In genomic region chr7:87627634-87627994, GRCh38 we compare ENCODE assay signal across 8 cellular contexts. TPM values are rescaled to one million over a fixed set of nuclear protein-coding genes. Genes with fewer than 3 reads are reported as not detected.
DNase-seq lines count a peak whose midpoint lies in the region; ATAC-seq, FAIRE-seq and TF ChIP-seq lines count a peak whose summit lies in the region.

No MANE protein-coding gene starts in this region.

- peak overlapping the region; percentile 67 to 93 (median 86) for H3K4me3 Mint-ChIP-seq in CD4-positive, alpha-beta memory T cell

- intact Hi-C loops in CD4-positive, alpha-beta memory T cell (cut with micrococcal nuclease) = loop anchor here (5.0 to 10.0 kb wide), 2 partner anchors 305 to 587 kb away; partner anchors contain the start of gene ADAM22
- intact Hi-C loops in lower leg skin (cut with DNase I; ENCODE audit: low total_unique reads) (no loop called here), tibial artery (cut with DNase I; ENCODE audit: low total_unique reads) (no loop called here)

- peak overlapping the region in 2 of 7 donors; percentile 31 to 90 for H3K27ac Mint-ChIP-seq in CD4-positive, alpha-beta memory T cell

- peaks cover 4 to 6% of the 10 kb centered on the region in 2 donors for H3K27me3 Mint-ChIP-seq in CD4-positive, alpha-beta memory T cell

- no peaks in the 10 kb centered on the region for H3K9me3 ChIP-seq in CD4-positive, alpha-beta memory T cell (ENCODE audit: control insufficient read depth in 1 of 2, low read length in 2 of 2)
- no peaks in the 10 kb centered on the region for H3K9me3 ChIP-seq in tibial artery

- no peak for DNase-seq in CD4-positive, alpha-beta memory T cell
- DNase-seq in bronchial epithelial cell (ENCODE audit: low read depth) = no peak
- DNase-seq in lower leg skin (ENCODE audit: low spot score in 2 of 2) = no peak
- no peak for DNase-seq in tibial artery
- no peak for DNase-seq in UCSD-AML1 (lab: John Stamatoyannopoulos, UW; ENCODE audit: unreplicated experiment)

- H3K4me1 Mint-ChIP-seq in CD4-positive, alpha-beta memory T cell = peaks cover 7 to 16% (median 12%) of the 10 kb centered on the region in 4 donors

- H3K4me1 ChIP-seq in CD4-positive, alpha-beta memory T cell (ENCODE audit: insufficient read depth, low read length) = peaks cover 14% of the 10 kb centered on the region
- H3K4me1 ChIP-seq in tibial artery = peaks cover 0 to 19% (median 16%) of the 10 kb centered on the region in 4 donors

- POLR2A ChIA-PET in CD4-positive, alpha-beta memory T cell (lab: Charles Lee; ENCODE audit: partially characterized antibody) = no interaction called here

- peak overlapping the region; percentile 9 to 73 for H3K4me3 ChIP-seq in CD4-positive, alpha-beta memory T cell (ENCODE audit: low read length in 2 of 2)
- H3K4me3 ChIP-seq in bronchial epithelial cell (ENCODE audit: low read depth, low read length) = peak overlapping the region; percentile 67
- H3K4me3 ChIP-seq in lower leg skin (ENCODE audit: low read depth, poor library complexity, severe bottlenecking) = peak overlapping the region; percentile 49
- H3K4me3 ChIP-seq in tibial artery = peak overlapping the region; percentile 53 to 57

- ATAC-seq in GM21360 (IDR thresholded peaks at IDR 0.05; ENCODE audit: unreplicated experiment) (peak; percentile 22), HG03571 (IDR thresholded peaks at IDR 0.05; ENCODE audit: unreplicated experiment) (peak; percentile 18), GM18520 (IDR thresholded peaks at IDR 0.05; ENCODE audit: unreplicated experiment) (no peak)

- no peaks in the 10 kb centered on the region for H3K9me3 Mint-ChIP-seq in CD4-positive, alpha-beta memory T cell

- FAIRE-seq in bronchial epithelial cell (lab: Jason Lieb, UNC) = no peak

- TF ChIP-seq CTCF in bronchial epithelial cell (IDR thresholded peaks at IDR 0.05; ENCODE audit: insufficient read depth, low read length, severe bottlenecking) = no peak
- TF ChIP-seq CTCF in lower leg skin (IDR thresholded peaks at IDR 0.05) = no peak
- no peak for TF ChIP-seq CTCF in tibial artery (IDR thresholded peaks at IDR 0.05)

- no peaks in the 10 kb centered on the region for H3K27me3 ChIP-seq in CD4-positive, alpha-beta memory T cell (ENCODE audit: insufficient read depth, low read length)
- H3K27me3 ChIP-seq in bronchial epithelial cell (ENCODE audit: control insufficient read depth, insufficient read depth, low read length) = no peaks in the 10 kb centered on the region
- H3K27me3 ChIP-seq in tibial artery = peaks cover 0 to 4% of the 10 kb centered on the region in 2 donors

- CTCF ChIA-PET in CD4-positive, alpha-beta memory T cell (lab: Charles Lee; ENCODE audit: partially characterized antibody) = no interaction called here

- WGBS in lower leg skin, 2 donors = 0% methylated on average over 15 to 28 of the region's 30 CpGs

- no peak overlapping the region for H3K27ac ChIP-seq in CD4-positive, alpha-beta memory T cell (ENCODE audit: low read depth, low read length)
- H3K27ac ChIP-seq in tibial artery = no peak overlapping the region

- no peak for TF ChIP-seq POLR2A in lower leg skin (IDR thresholded peaks at IDR 0.05)

- no peaks in the 10 kb centered on the region for H3K36me3 Mint-ChIP-seq in CD4-positive, alpha-beta memory T cell

- no peaks in the 10 kb centered on the region for H3K36me3 ChIP-seq in CD4-positive, alpha-beta memory T cell (ENCODE audit: insufficient read depth, low read length)
- H3K36me3 ChIP-seq in bronchial epithelial cell (ENCODE audit: control insufficient read depth, insufficient read depth, low read length) (no peaks in the 10 kb centered on the region), tibial artery (no peaks in the 10 kb centered on the region)

RNA-seq across cellular contexts. Expression of gene RUNDC3B, which starts 0.6 kb away (rescaled TPM):
- total RNA-seq in CD4-positive, alpha-beta memory T cell = under 1 TPM in 1 of 2 experiments, not detected in 1; 0.52 TPM
- polyA plus RNA-seq in CD4-positive, alpha-beta memory T cell = 1 to 10 TPM in 1 of 2 donors, under 1 TPM in 1; 0.40 to 1.2 TPM
- 0.13 TPM in 1 of 2 replicates, not detected in the other for total RNA-seq in bronchial epithelial cell
- 1 to 10 TPM in 2 of 4 donors, under 1 TPM in 2; 0.46 to 5.2 (median 1.0) TPM for total RNA-seq in lower leg skin

RNA-seq across cellular contexts. Expression of gene ABCB1, which starts 26.9 kb away (rescaled TPM):
- total RNA-seq in CD4-positive, alpha-beta memory T cell = 10 to 100 TPM; 24.8 to 27.1 TPM
- 10 to 100 TPM; 15.4 to 22.0 TPM for polyA plus RNA-seq in CD4-positive, alpha-beta memory T cell
- total RNA-seq in bronchial epithelial cell (under 0.01 TPM in 1 of 2 replicates, not detected in the other), lower leg skin (1 to 10 TPM in 2 of 4 donors, under 1 TPM in 2; 0.67 to 4.9 (median 2.5) TPM)

Comparison
In these comparisons a context has a peak if more than half of its experiments do, and no peak if none do; other contexts are left out.
1. RNA of gene ABCB1, which starts 26.9 kb away (total RNA-seq): 24.8 to 27.1 TPM in CD4-positive, alpha-beta memory T cell; 0.67 to 4.9 TPM in lower leg skin and under 0.01 TPM in bronchial epithelial cell; every median in the first group is over 4 times any median in the second.
2. Peak in every context shown above with its lines, with median percentiles within 50 percentile points of each other: H3K4me3 ChIP-seq.